9 cellular contexts compared by ENCODE assay signal in the genomic region with DNA sequence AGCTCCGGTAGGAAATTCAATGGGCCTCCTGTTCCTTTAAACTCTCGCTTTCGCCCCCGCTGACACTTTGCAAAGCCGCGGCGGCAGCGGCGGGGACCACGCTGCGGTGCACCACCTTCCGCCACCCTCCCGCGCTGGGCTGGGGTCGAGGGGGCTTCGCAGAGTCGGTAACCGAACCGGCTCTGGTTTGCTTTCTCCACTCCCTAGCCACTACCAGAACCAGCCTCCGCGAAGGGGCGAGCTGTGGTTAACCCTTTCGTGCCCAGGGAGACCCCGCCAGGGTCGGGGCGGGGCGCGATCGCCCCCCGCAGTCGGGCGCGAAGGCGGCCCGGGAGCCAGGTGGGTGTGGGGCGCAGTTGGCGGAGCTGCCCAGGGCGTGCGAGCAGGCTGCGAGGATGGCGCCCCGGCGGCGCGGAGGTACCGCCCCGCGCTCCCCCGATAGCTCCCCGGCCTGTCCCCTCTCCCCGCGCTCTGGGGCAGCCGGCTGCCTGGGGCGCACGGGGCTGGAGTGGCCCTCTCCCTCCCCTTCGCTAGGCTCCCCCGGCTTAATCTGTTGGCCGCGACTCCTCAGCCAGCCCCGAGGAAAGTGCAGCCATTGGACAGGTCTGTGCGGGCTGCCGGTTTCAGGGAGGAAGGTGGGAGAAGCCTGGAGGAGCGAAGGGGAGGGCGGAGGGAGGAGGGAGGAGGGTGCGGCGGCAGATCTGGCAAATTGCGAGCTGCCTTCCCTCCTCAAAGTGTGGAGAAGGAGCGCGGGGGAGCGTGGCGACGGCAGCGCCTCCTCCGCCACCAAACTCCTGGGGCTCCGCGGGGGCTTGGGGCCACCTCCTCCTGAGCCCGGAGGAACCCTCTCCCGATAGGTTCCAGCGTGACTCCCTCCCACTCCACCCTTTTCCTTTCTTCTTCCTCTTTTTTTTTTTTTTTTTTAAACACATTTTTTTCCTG. TPM values are rescaled to one million over a fixed set of nuclear protein-coding genes. Genes with fewer than 3 reads are reported as not detected.
A peak's percentile ranks its signal among the peaks of the same experiment; 100 is the strongest.
DNase-seq lines count a peak whose midpoint lies in the region; ATAC-seq and TF ChIP-seq lines count a peak whose summit lies in the region.
"Had no signal": no experiment of that assay in that cellular context is flagged by ENCODE, and none has a peak within 500 bp of the region (broad histone marks: within the 10 kb centered on the region; RNA-seq: fewer than 3 reads in every experiment).

No MANE protein-coding gene starts in this region.

- peak overlapping the region; percentile 79 for H3K27ac ChIP-seq in iPS-20b (ENCODE audit: low read length)

- H3K27ac Mint-ChIP-seq in MCF 10A (ENCODE audit: low read depth, unreplicated experiment): peak overlapping the region; percentile 72
- no peak overlapping the region for H3K27ac Mint-ChIP-seq in activated T-helper 17 cell treated with anti-CD3 and anti-CD28 coated beads, Interleukin-2, amount 50 U/mL, for 72 hours

- TF ChIP-seq CTCF in MCF 10A (IDR thresholded peaks at IDR 0.05; ENCODE audit: unreplicated experiment): no peak

- H3K4me1 ChIP-seq in iPS-20b (ENCODE audit: insufficient read depth, low read length): peaks cover 6% of the 10 kb centered on the region; the same call in 1 of the 2 replicates

- no TSS peak for BruUV-seq in MCF 10A (replicated peaks; lab: Mats Ljungman, UMichigan)

- ATAC-seq in sciatic nerve (peak; percentile 83), GM21825 (IDR thresholded peaks at IDR 0.05; ENCODE audit: unreplicated experiment) (no peak)
- ATAC-seq in activated T-helper 17 cell treated with anti-CD3 and anti-CD28 coated beads, Interleukin-2, amount 50 U/mL, for 72 hours (replicated peaks): no peak

- H3K4me1 Mint-ChIP-seq in MCF 10A (ENCODE audit: insufficient read depth, unreplicated experiment): peaks cover 24% of the 10 kb centered on the region
- H3K4me1 Mint-ChIP-seq in activated T-helper 17 cell treated with anti-CD3 and anti-CD28 coated beads, Interleukin-2, amount 50 U/mL, for 72 hours: no peaks in the 10 kb centered on the region

- peak; percentile 21 for TF ChIP-seq POLR2A in GM19099 (IDR thresholded peaks at IDR 0.05; ENCODE audit: extremely low read depth, insufficient read length, low read depth)

- no peaks in the 10 kb centered on the region for H3K36me3 ChIP-seq in iPS-20b (ENCODE audit: insufficient read depth, low read depth, low read length)

- no peaks in the 10 kb centered on the region for H3K9me3 Mint-ChIP-seq in MCF 10A (ENCODE audit: unreplicated experiment)
- no peaks in the 10 kb centered on the region for H3K9me3 Mint-ChIP-seq in activated T-helper 17 cell treated with anti-CD3 and anti-CD28 coated beads, Interleukin-2, amount 50 U/mL, for 72 hours

- H3K9me3 ChIP-seq in iPS-20b (ENCODE audit: insufficient read depth, low read depth, low read length): no peaks in the 10 kb centered on the region

- POLR2A ChIA-PET in MCF 10A (lab: Yijun Ruan, JAX): interaction anchor here (0.5 to 2.1 kb wide), 21 partner anchors 12 to 1149 kb away, joined by 3 to 14 read pairs (median 3); no protein-coding TSS in a partner anchor

- DNase-seq in NCI-H146 (lab: John Stamatoyannopoulos, UW): peak; percentile 79
- DNase-seq in MCF 10A (ENCODE audit: unreplicated experiment): peak; percentile 81
- peak; percentile 84 for DNase-seq in sciatic nerve (ENCODE audit: low spot score)
- no peak for DNase-seq in SIG-M5 treated with dmso at 0.1 percent for 504 hours (lab: John Stamatoyannopoulos, UW; ENCODE audit: unreplicated experiment)

- peak overlapping the region; percentile 82 for H3K4me3 Mint-ChIP-seq in MCF 10A (ENCODE audit: unreplicated experiment)
- no peak overlapping the region for H3K4me3 Mint-ChIP-seq in activated T-helper 17 cell treated with anti-CD3 and anti-CD28 coated beads, Interleukin-2, amount 50 U/mL, for 72 hours

- H3K27me3 Mint-ChIP-seq in MCF 10A (ENCODE audit: insufficient read depth, unreplicated experiment): no peaks in the 10 kb centered on the region
- H3K27me3 Mint-ChIP-seq in activated T-helper 17 cell treated with anti-CD3 and anti-CD28 coated beads, Interleukin-2, amount 50 U/mL, for 72 hours: peaks cover 24% of the 10 kb centered on the region

- peak overlapping the region; percentile 91 for H3K9ac ChIP-seq in iPS-20b (ENCODE audit: low read depth, low read length)

- H3K36me3 Mint-ChIP-seq in MCF 10A (ENCODE audit: insufficient read depth, unreplicated experiment): no peaks in the 10 kb centered on the region
- no peaks in the 10 kb centered on the region for H3K36me3 Mint-ChIP-seq in activated T-helper 17 cell treated with anti-CD3 and anti-CD28 coated beads, Interleukin-2, amount 50 U/mL, for 72 hours (ENCODE audit: low read depth)

- CTCF ChIA-PET in MCF 10A (lab: Yijun Ruan, JAX): interaction anchor here (0.6 to 1.6 kb wide), 8 partner anchors 15 to 1126 kb away, joined by 3 to 7 read pairs (median 4); no protein-coding TSS in a partner anchor

- H3K4me3 ChIP-seq in iPS-20b (ENCODE audit: low read length): peak overlapping the region; percentile 99

- intact Hi-C loops in MCF 10A (cut with micrococcal nuclease) (loop anchor here (1.0 to 10.0 kb wide), 8 partner anchors 187 to 1127 kb away; no protein-coding TSS in a partner anchor), sciatic nerve (cut with DNase I) (no loop called here)

- peaks cover 12% of the 10 kb centered on the region; the same call in 1 of the 2 replicates for H3K27me3 ChIP-seq in iPS-20b (ENCODE audit: insufficient read depth, low read length)

RNA-seq across cellular contexts. Expression of a gene that starts 0.5 kb away (rescaled TPM):
- total RNA-seq in MCF 10A (2022) (10.6 and 23.3 TPM in 2 replicates), sciatic nerve (118 TPM)
- total RNA-seq in activated T-helper 17 cell treated with anti-CD3 and anti-CD28 coated beads, Interleukin-2, amount 50 U/mL, for 72 hours: not detected
- total RNA-seq: T-helper 2 cell treated with Interferon-gamma antibody and Interleukin-4, amounts not matched to agents 100 ng/mL and 5 ng/mL, for 36 hours had no signal

Comparison
In these comparisons a context has a peak if more than half of its experiments do, and no peak if none do; other contexts are left out.
1. RNA of a gene that starts 0.5 kb away (total RNA-seq): 118 TPM in sciatic nerve (single experiment) and 10.6 to 23.3 TPM in MCF 10A; not detected in activated T-helper 17 cell treated with anti-CD3 and anti-CD28 coated beads, Interleukin-2, amount 50 U/mL, for 72 hours; every median in the first group is over 10 times any median in the second.